17 cellular contexts compared by ENCODE assay signal in the genomic region with DNA sequence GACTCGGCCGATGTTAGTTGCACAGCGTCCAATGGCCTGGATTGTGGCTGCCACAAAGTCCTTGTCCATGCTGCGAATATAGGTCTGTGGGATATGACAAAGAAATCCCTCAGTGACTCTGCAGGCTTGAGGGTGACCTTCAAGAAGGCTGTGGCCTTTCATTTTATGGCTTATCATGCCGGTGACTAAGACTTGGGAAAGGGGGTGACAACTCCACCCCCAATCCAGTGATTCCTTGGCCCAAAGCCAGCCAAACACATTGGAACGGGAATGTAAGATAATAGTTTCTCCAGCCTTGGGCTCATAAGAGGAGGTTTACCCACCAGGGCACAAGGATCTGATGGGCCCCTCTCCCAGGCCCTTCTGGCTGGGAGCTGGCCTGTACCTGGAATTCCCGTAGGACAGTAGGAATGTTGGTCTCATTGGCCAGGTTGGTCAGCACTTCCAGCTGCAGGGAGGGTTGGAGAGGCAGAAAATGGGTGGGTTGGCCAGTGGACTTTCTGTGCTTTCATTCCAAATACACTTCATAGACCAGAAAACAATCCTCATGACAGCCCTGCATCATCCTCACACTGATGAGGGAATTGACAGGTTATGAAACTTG. TPM values are rescaled to one million over a fixed set of nuclear protein-coding genes. Genes with fewer than 3 reads are reported as not detected.
A peak's percentile ranks its signal among the peaks of the same experiment; 100 is the strongest.
DNase-seq lines count a peak whose midpoint lies in the region; ATAC-seq and TF ChIP-seq lines count a peak whose summit lies in the region.
"Had no signal": no experiment of that assay in that cellular context is flagged by ENCODE, and none has a peak within 500 bp of the region (broad histone marks: within the 10 kb centered on the region; RNA-seq: fewer than 3 reads in every experiment).

No MANE protein-coding gene starts in this region.

- no peak overlapping the region for H3K4me3 Mint-ChIP-seq in endodermal cell
- H3K4me3 Mint-ChIP-seq in activated T-helper 2 cell treated with anti-CD3 and anti-CD28 coated beads, Interferon-gamma antibody, Interleukin-2, Interleukin-4, amounts not matched to agents 10 μg/mL and 5 μg/mL and 100 μg/mL, durations not matched to agents 14 hours and 24 hours and 36 hours (ENCODE audit: low read depth): no peak overlapping the region
- H3K4me3 Mint-ChIP-seq: CD14-positive monocyte had no signal

- H3K18ac ChIP-seq in trophoblast cell (ENCODE audit: low read length): no peak overlapping the region

- H3K9me3 Mint-ChIP-seq in endodermal cell: no peaks in the 10 kb centered on the region
- no peaks in the 10 kb centered on the region for H3K9me3 Mint-ChIP-seq in activated T-helper 2 cell treated with anti-CD3 and anti-CD28 coated beads, Interferon-gamma antibody, Interleukin-2, Interleukin-4, amounts not matched to agents 10 μg/mL and 5 μg/mL and 100 μg/mL, durations not matched to agents 14 hours and 24 hours and 36 hours
- H3K9me3 Mint-ChIP-seq: CD4-positive, alpha-beta memory T cell; H9 had no signal

- H2BK120ac ChIP-seq in trophoblast cell (ENCODE audit: insufficient read depth, low read length, poor library complexity): no peak overlapping the region

- peaks cover 12% of the 10 kb centered on the region for H3K27me3 Mint-ChIP-seq in endodermal cell (ENCODE audit: insufficient read depth)
- peaks cover 27% of the 10 kb centered on the region for H3K27me3 Mint-ChIP-seq in activated T-helper 2 cell treated with anti-CD3 and anti-CD28 coated beads, Interferon-gamma antibody, Interleukin-2, Interleukin-4, amounts not matched to agents 10 μg/mL and 5 μg/mL and 100 μg/mL, durations not matched to agents 14 hours and 24 hours and 36 hours (ENCODE audit: low read depth)

- H2AFZ ChIP-seq in osteoblast (ENCODE audit: low read length): no peak overlapping the region
- H2AFZ ChIP-seq in trophoblast cell (ENCODE audit: insufficient read depth, low read length, poor library complexity): no peak overlapping the region

- H3K4me2 ChIP-seq in osteoblast (ENCODE audit: insufficient read depth, low read length) (no peak overlapping the region), trophoblast cell (ENCODE audit: low read length) (no peak overlapping the region)
- H3K4me2 ChIP-seq: BLaER1 had no signal

- TF ChIP-seq CTCF in RWPE2 (IDR thresholded peaks at IDR 0.05; ENCODE audit: poor library complexity, severe bottlenecking): no peak
- TF ChIP-seq CTCF in endodermal cell (conservative IDR thresholded peaks at IDR 0.05): no peak
- no peak for TF ChIP-seq CTCF in osteoblast (IDR thresholded peaks at IDR 0.05; ENCODE audit: extremely low read depth, low read depth, low read length)
- TF ChIP-seq CTCF in upper lobe of right lung (IDR thresholded peaks at IDR 0.05): no peak

- H3K36me3 Mint-ChIP-seq in endodermal cell (ENCODE audit: low read depth): no peaks in the 10 kb centered on the region
- no peaks in the 10 kb centered on the region for H3K36me3 Mint-ChIP-seq in activated T-helper 2 cell treated with anti-CD3 and anti-CD28 coated beads, Interferon-gamma antibody, Interleukin-2, Interleukin-4, amounts not matched to agents 10 μg/mL and 5 μg/mL and 100 μg/mL, durations not matched to agents 14 hours and 24 hours and 36 hours (ENCODE audit: low read depth)
- H3K36me3 Mint-ChIP-seq: CD14-positive monocyte; CD4-positive, alpha-beta memory T cell had no signal

- no peak overlapping the region for H2BK5ac ChIP-seq in trophoblast cell (ENCODE audit: low read depth, low read length, poor library complexity)

- no peak overlapping the region for H3K4me3 ChIP-seq in RWPE2 (ENCODE audit: severe bottlenecking)
- no peak overlapping the region for H3K4me3 ChIP-seq in endodermal cell (ENCODE audit: low read length)
- H3K4me3 ChIP-seq in osteoblast (ENCODE audit: insufficient read depth, low read length): no peak overlapping the region
- no peak overlapping the region for H3K4me3 ChIP-seq in upper lobe of right lung
- no peak overlapping the region for H3K4me3 ChIP-seq in trophoblast cell (ENCODE audit: low read depth, low read length)
- H3K4me3 ChIP-seq: BLaER1 had no signal

- H4K91ac ChIP-seq in trophoblast cell (ENCODE audit: low read depth, low read length): no peak overlapping the region

- no peak overlapping the region for H4K12ac ChIP-seq in trophoblast cell (ENCODE audit: low read depth, low read length)

- H3K79me1 ChIP-seq in trophoblast cell (ENCODE audit: low read length): peaks cover 3% of the 10 kb centered on the region

- H4K20me1 ChIP-seq in osteoblast (ENCODE audit: insufficient read depth, low read length): no peaks in the 10 kb centered on the region
- H4K20me1 ChIP-seq: BLaER1 had no signal

- H3K27ac ChIP-seq in RWPE2 (ENCODE audit: poor library complexity, severe bottlenecking) (no peak overlapping the region), endodermal cell (ENCODE audit: low read depth, low read length) (no peak overlapping the region), osteoblast (ENCODE audit: low read depth, low read length) (no peak overlapping the region), upper lobe of right lung (no peak overlapping the region), trophoblast cell (ENCODE audit: low read depth, low read length) (no peak overlapping the region)
- H3K27ac ChIP-seq: BLaER1 had no signal

- H3K79me2 ChIP-seq in osteoblast (ENCODE audit: insufficient read depth, low read length) (no peaks in the 10 kb centered on the region), trophoblast cell (ENCODE audit: control insufficient read depth, insufficient read depth, low read length, poor library complexity) (peaks cover 3% of the 10 kb centered on the region)

- H3K9ac ChIP-seq in endodermal cell (ENCODE audit: extremely low read depth, low read length, poor library complexity, severe bottlenecking): no peak overlapping the region
- H3K9ac ChIP-seq in trophoblast cell (ENCODE audit: low read length): no peak overlapping the region
- H3K9ac ChIP-seq: BLaER1 had no signal

- H3K27me3 ChIP-seq in RWPE2 (ENCODE audit: insufficient read depth, poor library complexity, severe bottlenecking) (no peaks in the 10 kb centered on the region), endodermal cell (ENCODE audit: control insufficient read depth, insufficient read depth, low read length, poor library complexity, severe bottlenecking) (peaks cover 33% of the 10 kb centered on the region), osteoblast (ENCODE audit: insufficient read depth, low read length) (peaks cover 18% of the 10 kb centered on the region), upper lobe of right lung (peaks cover 19% of the 10 kb centered on the region), trophoblast cell (ENCODE audit: insufficient read depth, low read length) (no peaks in the 10 kb centered on the region)
- H3K27me3 ChIP-seq: BLaER1 had no signal

- ATAC-seq in RWPE2 (ENCODE audit: low read depth) (no peak), upper lobe of right lung (no peak), GM18861 (IDR thresholded peaks at IDR 0.05; ENCODE audit: unreplicated experiment) (no peak)
- ATAC-seq: HepG2 had no signal

- H3K9me3 ChIP-seq in RWPE2 (ENCODE audit: severe bottlenecking) (no peaks in the 10 kb centered on the region), endodermal cell (ENCODE audit: control insufficient read depth, low read length) (no peaks in the 10 kb centered on the region), osteoblast (ENCODE audit: low read depth, low read length) (no peaks in the 10 kb centered on the region), upper lobe of right lung (no peaks in the 10 kb centered on the region), trophoblast cell (ENCODE audit: insufficient read depth, low read depth, low read length) (peaks cover 3% of the 10 kb centered on the region)
- H3K9me3 ChIP-seq: BLaER1 had no signal

- no peak overlapping the region for H3K14ac ChIP-seq in trophoblast cell (ENCODE audit: low read length)

- H2AK5ac ChIP-seq in trophoblast cell (ENCODE audit: low read length): no peak overlapping the region

- H3K23ac ChIP-seq in trophoblast cell (ENCODE audit: low read length): no peak overlapping the region

- H3K27ac Mint-ChIP-seq in endodermal cell: no peak overlapping the region
- no peak overlapping the region for H3K27ac Mint-ChIP-seq in activated T-helper 2 cell treated with anti-CD3 and anti-CD28 coated beads, Interferon-gamma antibody, Interleukin-2, Interleukin-4, amounts not matched to agents 10 μg/mL and 5 μg/mL and 100 μg/mL, durations not matched to agents 14 hours and 24 hours and 36 hours
- H3K27ac Mint-ChIP-seq: CD14-positive monocyte, H9 had no signal

- H3K4me1 Mint-ChIP-seq in endodermal cell: peaks cover 9% of the 10 kb centered on the region
- H3K4me1 Mint-ChIP-seq in activated T-helper 2 cell treated with anti-CD3 and anti-CD28 coated beads, Interferon-gamma antibody, Interleukin-2, Interleukin-4, amounts not matched to agents 10 μg/mL and 5 μg/mL and 100 μg/mL, durations not matched to agents 14 hours and 24 hours and 36 hours (ENCODE audit: low read depth): peaks cover 7% of the 10 kb centered on the region

- H3K36me3 ChIP-seq in RWPE2 (ENCODE audit: low read depth) (no peaks in the 10 kb centered on the region), endodermal cell (ENCODE audit: control insufficient read depth, insufficient read depth, low read length) (no peaks in the 10 kb centered on the region), osteoblast (ENCODE audit: insufficient read depth, low read length) (no peaks in the 10 kb centered on the region), upper lobe of right lung (no peaks in the 10 kb centered on the region), trophoblast cell (ENCODE audit: control insufficient read depth in 1 of 2, insufficient read depth in 2 of 2, low read length in 2 of 2) (no peaks in the 10 kb centered on the region)
- H3K36me3 ChIP-seq: BLaER1 had no signal

- WGBS in endodermal cell (ENCODE audit: insufficient coverage in 1 of 2, insufficient read length in 1 of 2), 2 experiments: 88 to 100% methylated on average over 5 to 7 of the region's 7 CpGs
- no CpG with 5 or more reads among the region's 7 CpGs for WGBS in trophoblast cell (ENCODE audit: extremely low coverage, insufficient coverage, insufficient read length)

- H2BK12ac ChIP-seq in trophoblast cell (ENCODE audit: low read length): no peak overlapping the region

- peak; percentile 44 for DNase-seq in RWPE2 (ENCODE audit: low spot score)
- DNase-seq in endodermal cell: peak; percentile 30
- peak; percentile 47 for DNase-seq in osteoblast (ENCODE audit: insufficient read length, low spot score, missing footprints)
- DNase-seq in upper lobe of right lung: peak; percentile 22
- no peak for DNase-seq in trophoblast cell
- no peak for DNase-seq in activated T-helper 2 cell treated with anti-CD3 and anti-CD28 coated beads, Interferon-gamma antibody, Interleukin-2, Interleukin-4, amounts not matched to agents 10 μg/mL and 5 μg/mL and 100 μg/mL, durations not matched to agents 14 hours and 24 hours and 36 hours (ENCODE audit: low spot score)
- DNase-seq: 8988T; Calu3; CD4-positive, alpha-beta memory T cell; DMS79 treated with DMSO at 0.1 percent for 48 hours; GF-D8; H9 had no signal

- intact Hi-C loops in upper lobe of right lung (cut with DNase I): no loop called here
- intact Hi-C loops in activated T-helper 2 cell treated with anti-CD3 and anti-CD28 coated beads, Interferon-gamma antibody, Interleukin-2, Interleukin-4, amounts not matched to agents 10 μg/mL and 5 μg/mL and 100 μg/mL, durations not matched to agents 14 hours and 24 hours and 36 hours (cut with micrococcal nuclease): no loop called here

- no peak overlapping the region for H3K4ac ChIP-seq in trophoblast cell (ENCODE audit: low read depth, low read length)

- H3K4me1 ChIP-seq in RWPE2 (ENCODE audit: insufficient read depth, poor library complexity, severe bottlenecking) (no peaks in the 10 kb centered on the region), endodermal cell (ENCODE audit: control insufficient read depth, insufficient read depth, low read length) (peaks cover 2% of the 10 kb centered on the region), osteoblast (ENCODE audit: insufficient read depth, low read length) (no peaks in the 10 kb centered on the region), upper lobe of right lung (no peaks in the 10 kb centered on the region), trophoblast cell (ENCODE audit: control insufficient read depth in 1 of 2, insufficient read depth in 2 of 2, low read length in 2 of 2) (peaks cover 11% of the 10 kb centered on the region in 2 experiments)
- H3K4me1 ChIP-seq: BLaER1 had no signal

- H4K8ac ChIP-seq in trophoblast cell (ENCODE audit: low read depth, low read length): no peak overlapping the region

RNA-seq across cellular contexts. Expression of gene CPEB1, which starts 30.7 kb away (rescaled TPM):
- total RNA-seq in endodermal cell (1 to 10 TPM; 1.0 to 1.4 TPM), osteoblast (29.2 and 36.6 TPM in 2 replicates), upper lobe of right lung (2.5 TPM)
- 2.8 TPM for polyA plus RNA-seq in endodermal cell (2013, experiment 1 of 2)
- polyA plus RNA-seq in endodermal cell (2013, experiment 2 of 2): 3.2 TPM
- polyA plus RNA-seq in trophoblast cell (2013): 0.04 TPM in 1 of 2 replicates, not detected in the other
- total RNA-seq in activated T-helper 2 cell treated with anti-CD3 and anti-CD28 coated beads, Interferon-gamma antibody, Interleukin-2, Interleukin-4, amounts not matched to agents 10 μg/mL and 5 μg/mL and 100 μg/mL, durations not matched to agents 14 hours and 24 hours and 36 hours: not detected in 2 replicates
- total RNA-seq: A673 had no signal
- polyA plus RNA-seq: CD14-positive monocyte had no signal

RNA-seq across cellular contexts. Expression of gene AP3B2, which starts 31.9 kb away (rescaled TPM):
- 10 to 100 TPM; 22.4 to 24.4 TPM for total RNA-seq in endodermal cell
- polyA plus RNA-seq in endodermal cell (2013, experiment 1 of 2): 11.0 TPM
- polyA plus RNA-seq in endodermal cell (2013, experiment 2 of 2): 9.0 TPM
- total RNA-seq in osteoblast: under 0.01 and 0.36 TPM in 2 replicates
- 3.8 TPM for total RNA-seq in upper lobe of right lung
- polyA plus RNA-seq in trophoblast cell (2013): 1.5 and 1.6 TPM in 2 replicates
- not detected in 2 replicates for total RNA-seq in activated T-helper 2 cell treated with anti-CD3 and anti-CD28 coated beads, Interferon-gamma antibody, Interleukin-2, Interleukin-4, amounts not matched to agents 10 μg/mL and 5 μg/mL and 100 μg/mL, durations not matched to agents 14 hours and 24 hours and 36 hours
- total RNA-seq: HepG2 had no signal
- polyA plus RNA-seq: CD4-positive, alpha-beta memory T cell; HepG2 had no signal

Comparison
In these comparisons a context has a peak if more than half of its experiments do, and no peak if none do; other contexts are left out.
1. DNase-seq: peak in RWPE2 (single experiment), endodermal cell (single experiment), osteoblast (single experiment) and upper lobe of right lung (single experiment); none in trophoblast cell (0 of 2) and activated T-helper 2 cell treated with anti-CD3 and anti-CD28 coated beads, Interferon-gamma antibody, Interleukin-2, Interleukin-4, amounts not matched to agents 10 μg/mL and 5 μg/mL and 100 μg/mL, durations not matched to agents 14 hours and 24 hours and 36 hours (single experiment).